In the genomic region with DNA sequence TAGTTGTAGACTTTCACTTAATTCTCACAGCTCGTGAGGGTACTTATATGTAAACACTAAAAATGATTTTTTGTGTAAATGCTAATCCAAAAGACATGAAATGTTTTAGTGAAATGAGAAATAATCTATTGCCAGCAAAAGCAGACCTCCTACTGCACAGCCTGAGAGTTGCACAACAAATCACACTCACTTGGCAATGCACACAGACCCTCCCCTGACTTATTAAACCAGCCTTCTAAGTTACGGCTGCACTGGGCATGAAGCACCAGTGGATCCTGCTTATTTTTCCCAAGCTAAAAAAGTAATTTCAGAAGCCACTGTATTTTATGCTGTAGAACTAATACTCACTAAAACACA, we compare ENCODE assay signal across 9 cellular contexts. TPM values are rescaled to one million over a fixed set of nuclear protein-coding genes. Genes with fewer than 3 reads are reported as not detected.
DNase-seq lines count a peak whose midpoint lies in the region; ATAC-seq and TF ChIP-seq lines count a peak whose summit lies in the region.
"Had no signal": no experiment of that assay in that cellular context is flagged by ENCODE, and none has a peak within 500 bp of the region (broad histone marks: within the 10 kb centered on the region; RNA-seq: fewer than 3 reads in every experiment).

No MANE protein-coding gene starts in this region.

- in situ Hi-C loops in transverse colon (cut with MboI; ENCODE audit: low pct_ligation_motif_present in 1 of 4, low pct_unique_long_range_greater_than_20kb in 1 of 4, low sequenced_read_pairs in 3 of 4) = loop anchor here (5.0 to 10.0 kb wide), 3 partner anchors 299 to 329 kb away; a partner anchor contains a TSS

- intact Hi-C loops in esophagus muscularis mucosa (cut with DNase I) = no loop called here
- intact Hi-C loops in transverse colon (cut with DNase I; ENCODE audit: low total_unique reads) = no loop called here
- intact Hi-C loops in Caco-2 (cut with micrococcal nuclease; ENCODE audit: unreplicated experiment) = loop anchor here (1.0 to 2.0 kb wide), 3 partner anchors 41 to 334 kb away; no protein-coding TSS in a partner anchor

- H3K27ac ChIP-seq in RWPE2 (ENCODE audit: poor library complexity, severe bottlenecking) = peak overlapping the region; percentile 99
- peak overlapping the region; percentile 90 to 98 (median 95) for H3K27ac ChIP-seq in esophagus muscularis mucosa (replicated peaks in 1 of 4)
- H3K27ac ChIP-seq in mucosa of rectum (ENCODE audit: low read depth in 2 of 2, low read length in 2 of 2) = peak overlapping the region; percentile 54 to 66
- H3K27ac ChIP-seq in transverse colon = peak overlapping the region; percentile 57 to 75 (median 70)

- TF ChIP-seq CTCF in RWPE2 (IDR thresholded peaks at IDR 0.05; ENCODE audit: poor library complexity, severe bottlenecking) (no peak), esophagus muscularis mucosa (IDR thresholded peaks at IDR 0.05) (no peak), transverse colon (IDR thresholded peaks at IDR 0.05) (no peak), Caco-2 (IDR thresholded peaks at IDR 0.05; ENCODE audit: insufficient read depth in 1 of 2, low read depth in 1 of 2, low read length in 1 of 2, severe bottlenecking in 1 of 2, unreplicated experiment in 1 of 2) (no peak)

- BruUV-seq in Caco-2 (replicated peaks; lab: Mats Ljungman, UMichigan) = no TSS peak

- peaks cover 57% of the 10 kb centered on the region for H3K36me3 Mint-ChIP-seq in Caco-2 (ENCODE audit: insufficient read depth, unreplicated experiment)

- H3K4me1 ChIP-seq in RWPE2 (ENCODE audit: insufficient read depth, poor library complexity, severe bottlenecking) = peaks cover 57% of the 10 kb centered on the region
- H3K4me1 ChIP-seq in esophagus muscularis mucosa = peaks cover 44 to 96% (median 93%) of the 10 kb centered on the region in 4 donors
- peaks cover 19 to 29% of the 10 kb centered on the region in 2 donors for H3K4me1 ChIP-seq in mucosa of rectum (ENCODE audit: control insufficient read depth in 2 of 2, insufficient read depth in 2 of 2, low read length in 2 of 2)
- H3K4me1 ChIP-seq in transverse colon = peaks cover 29 to 61% (median 44%) of the 10 kb centered on the region in 4 donors
- H3K4me1 ChIP-seq in Caco-2 = peaks cover 60% of the 10 kb centered on the region

- WGBS in esophagus muscularis mucosa = 33% methylated on average over 2 of the region's 2 CpGs
- 43 to 44% methylated on average over 2 of the region's 2 CpGs for WGBS in transverse colon (ENCODE audit: low coverage in 1 of 2), 2 donors

- no peak overlapping the region for H3K27ac Mint-ChIP-seq in Caco-2 (ENCODE audit: unreplicated experiment)
- H3K27ac Mint-ChIP-seq: T-helper 17 cell had no signal

- no peak overlapping the region for H3K4me3 ChIP-seq in RWPE2 (ENCODE audit: severe bottlenecking)
- H3K4me3 ChIP-seq in esophagus muscularis mucosa = peak overlapping the region; percentile 5 to 38 (median 28)
- no peak overlapping the region for H3K4me3 ChIP-seq in mucosa of rectum (ENCODE audit: low read length in 2 of 2)
- H3K4me3 ChIP-seq in transverse colon = peak overlapping the region in 1 of 4 donors; percentile 12
- no peak overlapping the region for H3K4me3 ChIP-seq in Caco-2 (ENCODE audit: low read depth, low read length)

- H3K9me3 ChIP-seq in RWPE2 (ENCODE audit: severe bottlenecking) (no peaks in the 10 kb centered on the region), esophagus muscularis mucosa (no peaks in the 10 kb centered on the region), mucosa of rectum (ENCODE audit: control insufficient read depth in 2 of 2, low read length in 2 of 2) (no peaks in the 10 kb centered on the region), transverse colon (no peaks in the 10 kb centered on the region), Caco-2 (no peaks in the 10 kb centered on the region)

- no peak overlapping the region for H3K9ac ChIP-seq in mucosa of rectum (ENCODE audit: low read depth in 1 of 2, low read length in 2 of 2)

- H3K36me3 ChIP-seq in RWPE2 (ENCODE audit: low read depth) = peaks cover 100% of the 10 kb centered on the region
- H3K36me3 ChIP-seq in esophagus muscularis mucosa = peaks cover 30 to 47% (median 44%) of the 10 kb centered on the region in 4 donors
- peaks cover 24 to 32% of the 10 kb centered on the region in 2 donors for H3K36me3 ChIP-seq in mucosa of rectum (ENCODE audit: control insufficient read depth in 2 of 2, insufficient read depth in 2 of 2, low read length in 2 of 2)
- H3K36me3 ChIP-seq in transverse colon = peaks cover 0 to 15% (median 0%) of the 10 kb centered on the region in 4 donors
- peaks cover 4% of the 10 kb centered on the region; the same call in 1 of the 2 replicates for H3K36me3 ChIP-seq in Caco-2 (ENCODE audit: control insufficient read depth, insufficient read depth, low read length)

- DNase-seq in RWPE2 (ENCODE audit: low spot score) = no peak
- no peak for DNase-seq in esophagus muscularis mucosa (ENCODE audit: extremely low spot score)
- DNase-seq in transverse colon = no peak
- DNase-seq in DMS53 treated with DMSO at 0.1 percent for 48 hours (lab: John Stamatoyannopoulos, UW; ENCODE audit: unreplicated experiment) = no peak
- no peak for DNase-seq in Caco-2
- no peak for DNase-seq in UCSD-AML1 (lab: John Stamatoyannopoulos, UW; ENCODE audit: unreplicated experiment)
- DNase-seq: KBM-7, T-helper 17 cell had no signal

- ATAC-seq in RWPE2 (ENCODE audit: low read depth) = no peak

- H3K27me3 ChIP-seq in RWPE2 (ENCODE audit: insufficient read depth, poor library complexity, severe bottlenecking) = no peaks in the 10 kb centered on the region
- H3K27me3 ChIP-seq in esophagus muscularis mucosa = no peaks in the 10 kb centered on the region
- H3K27me3 ChIP-seq in mucosa of rectum (ENCODE audit: control insufficient read depth in 2 of 2, insufficient read depth in 2 of 2, low read length in 2 of 2) = no peaks in the 10 kb centered on the region
- no peaks in the 10 kb centered on the region for H3K27me3 ChIP-seq in transverse colon
- no peaks in the 10 kb centered on the region for H3K27me3 ChIP-seq in Caco-2 (replicated peaks; ENCODE audit: control insufficient read depth, insufficient read depth, low read length)

- no peak overlapping the region for H3K4me3 Mint-ChIP-seq in Caco-2 (ENCODE audit: unreplicated experiment)
- H3K4me3 Mint-ChIP-seq: T-helper 17 cell had no signal

- TF ChIP-seq EP300 in esophagus muscularis mucosa (IDR thresholded peaks at IDR 0.05) (no peak), transverse colon (IDR thresholded peaks at IDR 0.05; ENCODE audit: low read depth) (no peak)

- H3K4me1 Mint-ChIP-seq in Caco-2 (ENCODE audit: low read depth, unreplicated experiment) = peaks cover 46% of the 10 kb centered on the region

- no peaks in the 10 kb centered on the region for H3K27me3 Mint-ChIP-seq in Caco-2 (ENCODE audit: insufficient read depth, unreplicated experiment)

- POLR2A ChIA-PET in Caco-2 (lab: Charles Lee) = interaction anchor here (0.5 to 1.3 kb wide), 3 partner anchors 43 to 298 kb away, joined by 3 to 6 read pairs (median 4); no protein-coding TSS in a partner anchor

- no peaks in the 10 kb centered on the region for H3K9me3 Mint-ChIP-seq in Caco-2 (ENCODE audit: unreplicated experiment)

- CTCF ChIA-PET in Caco-2 (lab: Charles Lee) = interaction anchor here (0.8 to 1.7 kb wide), 7 partner anchors 35 to 334 kb away, joined by 5 to 69 read pairs (median 8); no protein-coding TSS in a partner anchor

- TF ChIP-seq POLR2A in esophagus muscularis mucosa (IDR thresholded peaks at IDR 0.05; ENCODE audit: low read depth) (no peak), transverse colon (IDR thresholded peaks at IDR 0.05) (no peak)

RNA-seq across cellular contexts. Expression of a gene that starts 10.3 kb away (rescaled TPM):
- 100 to 1,000 TPM; 308 to 587 (median 435) TPM for total RNA-seq in esophagus muscularis mucosa
- total RNA-seq in transverse colon = 100 to 1,000 TPM in 1 of 4 donors, 10 to 100 TPM in 2, 1 to 10 TPM in 1; 10.0 to 101 (median 70.0) TPM
- 37.2 and 40.9 TPM in 2 replicates for total RNA-seq in Caco-2 (2022)

RNA-seq across cellular contexts. Expression of a gene that starts 54.3 kb away (rescaled TPM):
- total RNA-seq in esophagus muscularis mucosa (100 to 1,000 TPM; 201 to 229 (median 212) TPM), transverse colon (100 to 1,000 TPM in 1 of 4 donors, 10 to 100 TPM in 3; 40.4 to 103 (median 82.8) TPM), Caco-2 (2022) (284 and 293 TPM in 2 replicates)

Comparison
In these comparisons a context has a peak if more than half of its experiments do, and no peak if none do; other contexts are left out.
1. H3K4me3 ChIP-seq: peak in esophagus muscularis mucosa (4 of 4); none in RWPE2 (single experiment), mucosa of rectum (0 of 2) and Caco-2 (single experiment).
2. Peak in every context shown above with its lines, with median percentiles within 50 percentile points of each other: H3K27ac ChIP-seq.